Comparison of ENCODE assay signal across 19 cellular contexts in genomic region chr11:19160839-19161238, GRCh38. TPM values are rescaled to one million over a fixed set of nuclear protein-coding genes. Genes with fewer than 3 reads are reported as not detected.
DNase-seq lines count a peak whose midpoint lies in the region; ATAC-seq and TF ChIP-seq lines count a peak whose summit lies in the region.
"Had no signal": no experiment of that assay in that cellular context is flagged by ENCODE, and none has a peak within 500 bp of the region (broad histone marks: within the 10 kb centered on the region; RNA-seq: fewer than 3 reads in every experiment).

No MANE protein-coding gene starts in this region.

- H3K18ac ChIP-seq in mesendoderm (ENCODE audit: low read length): no peak overlapping the region

- H3K9ac ChIP-seq in mesendoderm (ENCODE audit: low read length): no peak overlapping the region
- H3K9ac ChIP-seq: BLaER1 treated with 17β-estradiol and CSF1 and Interleukin-3, amounts not matched to agents 10 nM and 100 nM had no signal

- no peak overlapping the region for H3K27ac ChIP-seq in mesendoderm (ENCODE audit: low read depth, low read length)
- H3K27ac ChIP-seq: BLaER1 treated with 17β-estradiol and CSF1 and Interleukin-3, amounts not matched to agents 10 nM and 100 nM; colonic mucosa; gastroesophageal sphincter; neutrophil; thyroid gland had no signal

- H4K8ac ChIP-seq in mesendoderm (ENCODE audit: low read depth, low read length): no peak overlapping the region

- ATAC-seq in GM19023 (IDR thresholded peaks at IDR 0.05; ENCODE audit: unreplicated experiment): no peak
- no peak for ATAC-seq in HG03039 (IDR thresholded peaks at IDR 0.05; ENCODE audit: unreplicated experiment)
- ATAC-seq: activated T-cell treated with anti-CD3 and anti-CD28 coated beads, Interleukin-2, amount 50 U/mL, for 72 hours; gastroesophageal sphincter; stimulated activated memory B cell treated with anti-CD40 and anti-IgM and Interleukin-4, amounts not matched to agents 10 μg/mL and 1 μg/mL and 100 μg/mL, for 72 hours; T-cell had no signal

- 100% methylated on average over 1 of the region's 6 CpGs for WGBS in mesendoderm (ENCODE audit: extremely low coverage, insufficient coverage, low lambda C conversion rate)

- H2BK120ac ChIP-seq in mesendoderm (ENCODE audit: low read depth, low read length): no peak overlapping the region

- no peak overlapping the region for H2BK15ac ChIP-seq in mesendoderm (replicated peaks; ENCODE audit: low read depth)

- no peaks in the 10 kb centered on the region for H3K4me1 ChIP-seq in mesendoderm (ENCODE audit: control insufficient read depth, low read depth, low read length)
- H3K4me1 ChIP-seq: colonic mucosa, gastroesophageal sphincter, thyroid gland had no signal

- H2BK5ac ChIP-seq in mesendoderm (ENCODE audit: low read length): no peak overlapping the region

- H3K79me1 ChIP-seq in mesendoderm (ENCODE audit: low read length): no peaks in the 10 kb centered on the region

- no peak for TF ChIP-seq CTCF in NB4 (IDR thresholded peaks at IDR 0.05; ENCODE audit: low read depth, low read length)

- no peak overlapping the region for H3K4ac ChIP-seq in mesendoderm (ENCODE audit: low read depth, low read length)

- H3K56ac ChIP-seq in mesendoderm (ENCODE audit: low read length): no peak overlapping the region

- H3K4me3 ChIP-seq in NB4 (ENCODE audit: low read depth, low read length): no peak overlapping the region
- no peak overlapping the region for H3K4me3 ChIP-seq in mesendoderm (ENCODE audit: low read length)
- H3K4me3 ChIP-seq: BLaER1 treated with 17β-estradiol and CSF1 and Interleukin-3, amounts not matched to agents 10 nM and 100 nM; colonic mucosa; gastroesophageal sphincter; thyroid gland had no signal

- no peak overlapping the region for H3K4me2 ChIP-seq in mesendoderm (ENCODE audit: low read length)
- H3K4me2 ChIP-seq: BLaER1 treated with 17β-estradiol and CSF1 and Interleukin-3, amounts not matched to agents 10 nM and 100 nM had no signal

- H2AK5ac ChIP-seq in mesendoderm (ENCODE audit: low read length): no peak overlapping the region

- H3K36me3 ChIP-seq in mesendoderm (ENCODE audit: control insufficient read depth, insufficient read depth, low read length): no peaks in the 10 kb centered on the region

- no peak overlapping the region for H4K5ac ChIP-seq in mesendoderm (ENCODE audit: low read length)

- no peaks in the 10 kb centered on the region for H3K27me3 ChIP-seq in mesendoderm (ENCODE audit: insufficient read depth, low read length, poor library complexity)
- H3K27me3 ChIP-seq: BLaER1 treated with 17β-estradiol and CSF1 and Interleukin-3, amounts not matched to agents 10 nM and 100 nM; colonic mucosa; gastroesophageal sphincter; neutrophil; thyroid gland had no signal

- H3K23ac ChIP-seq in mesendoderm (ENCODE audit: low read length): no peak overlapping the region

- DNase-seq in DMS53 (lab: John Stamatoyannopoulos, UW) (peak; percentile 8), DMS53 treated with DMSO at 0.1 percent for 48 hours (lab: John Stamatoyannopoulos, UW; ENCODE audit: unreplicated experiment) (no peak), NB4 (ENCODE audit: low read depth) (peak; percentile 1), amniotic epithelial cell (ENCODE audit: low read depth) (peak; percentile 5), mesendoderm (peak; percentile 7)
- no peak for DNase-seq in activated CD4-positive, alpha-beta T cell treated with anti-CD3 and anti-CD28 coated beads for 4 hours
- DNase-seq: 8988T; activated CD4-positive, alpha-beta memory T cell treated with anti-CD3 and anti-CD28 coated beads, Interleukin-2, amount 10 ng/mL, durations not matched to agents 7 days and 5 days; activated T-cell treated with anti-CD3 and anti-CD28 coated beads, Interleukin-2, amount 50 U/mL, for 72 hours; colonic mucosa; NCI-H2029 treated with DMSO at 0.1 percent for 48 hours; T-cell; thyroid gland had no signal

- no peak for TF ChIP-seq POLR2A in NB4 (IDR thresholded peaks at IDR 0.05; ENCODE audit: extremely low read depth, insufficient read length)

- no peaks in the 10 kb centered on the region for H3K79me2 ChIP-seq in mesendoderm (ENCODE audit: control insufficient read depth, insufficient read depth, low read length)

RNA-seq across cellular contexts. Expression of gene CSRP3, which starts 40.9 kb away (rescaled TPM):
- not detected for polyA plus RNA-seq in mesendoderm (2013, experiment 1 of 2)
- not detected for polyA plus RNA-seq in mesendoderm (2013, experiment 2 of 2)

RNA-seq across cellular contexts. Expression of gene ZDHHC13, which starts 43.9 kb away (rescaled TPM):
- polyA plus RNA-seq in mesendoderm (2013, experiment 1 of 2): 11.0 TPM
- 11.5 TPM for polyA plus RNA-seq in mesendoderm (2013, experiment 2 of 2)

Comparison
In these comparisons a context has a peak if more than half of its experiments do, and no peak if none do; other contexts are left out.
1. DNase-seq: peak in DMS53 (single experiment), NB4 (single experiment), amniotic epithelial cell (single experiment) and mesendoderm (single experiment); none in DMS53 treated with DMSO at 0.1 percent for 48 hours (single experiment) and activated CD4-positive, alpha-beta T cell treated with anti-CD3 and anti-CD28 coated beads for 4 hours (0 of 2).